ENCODE assay signal across 2 cellular contexts in the genomic region with DNA sequence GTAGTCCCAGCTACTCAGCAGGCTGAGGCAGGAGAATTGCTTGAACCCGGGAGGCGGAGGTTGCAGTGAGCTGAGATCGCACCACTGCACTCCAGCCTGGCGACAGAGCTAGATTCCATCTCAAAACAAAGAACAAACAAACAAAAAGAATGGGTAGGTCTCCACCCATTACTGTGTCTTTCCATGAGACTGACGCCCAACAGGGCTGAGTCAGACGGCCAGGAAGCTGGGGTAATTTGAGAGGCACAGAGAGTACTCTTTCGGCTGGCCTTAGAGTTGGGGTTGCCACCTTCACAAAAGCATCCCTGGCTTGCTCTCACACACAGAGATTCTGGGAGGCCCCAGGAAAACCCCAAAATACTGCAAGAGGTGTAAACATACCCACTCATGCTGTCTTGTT.
TF ChIP-seq lines count a peak whose summit lies in the region.

No MANE protein-coding gene starts in this region.

TF ChIP-seq in A549, 52 proteins besides CTCF, POLR2A, EP300 and RAD21 (continued from another document):
- TF ChIP-seq, protein P1, sequence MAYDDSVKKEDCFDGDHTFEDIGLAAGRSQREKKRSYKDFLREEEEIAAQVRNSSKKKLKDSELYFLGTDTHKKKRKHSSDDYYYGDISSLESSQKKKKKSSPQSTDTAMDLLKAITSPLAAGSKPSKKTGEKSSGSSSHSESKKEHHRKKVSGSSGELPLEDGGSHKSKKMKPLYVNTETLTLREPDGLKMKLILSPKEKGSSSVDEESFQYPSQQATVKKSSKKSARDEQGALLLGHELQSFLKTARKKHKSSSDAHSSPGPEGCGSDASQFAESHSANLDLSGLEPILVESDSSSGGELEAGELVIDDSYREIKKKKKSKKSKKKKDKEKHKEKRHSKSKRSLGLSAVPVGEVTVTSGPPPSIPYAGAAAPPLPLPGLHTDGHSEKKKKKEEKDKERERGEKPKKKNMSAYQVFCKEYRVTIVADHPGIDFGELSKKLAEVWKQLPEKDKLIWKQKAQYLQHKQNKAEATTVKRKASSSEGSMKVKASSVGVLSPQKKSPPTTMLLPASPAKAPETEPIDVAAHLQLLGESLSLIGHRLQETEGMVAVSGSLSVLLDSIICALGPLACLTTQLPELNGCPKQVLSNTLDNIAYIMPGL (CRISPR knock-in tag; IDR thresholded peaks at IDR 0.05; ENCODE audit: borderline replicate concordance) = no peak
TF ChIP-seq in A549: peak in this region for 2.

TF ChIP-seq in GM23338, 12 proteins besides CTCF, POLR2A, EP300 and RAD21:
- no peak for TF ChIP-seq ZNF462 (CRISPR knock-in tag; IDR thresholded peaks at IDR 0.05)
- no peak for TF ChIP-seq NANOG (IDR thresholded peaks at IDR 0.05; ENCODE audit: borderline replicate concordance)
- TF ChIP-seq EZH2phosphoT487 (IDR thresholded peaks at IDR 0.05; ENCODE audit: unreplicated experiment) = no peak
- no peak for TF ChIP-seq POLR2AphosphoS5 (IDR thresholded peaks at IDR 0.05; ENCODE audit: low read depth)
- no peak for TF ChIP-seq ZNF331 (CRISPR knock-in tag; IDR thresholded peaks at IDR 0.05; ENCODE audit: low read depth)
- TF ChIP-seq ZNF114 (CRISPR knock-in tag; IDR thresholded peaks at IDR 0.05) = no peak
- no peak for TF ChIP-seq JUNB (IDR thresholded peaks at IDR 0.05; ENCODE audit: unreplicated experiment)
- no peak for TF ChIP-seq EZH2 (IDR thresholded peaks at IDR 0.05; ENCODE audit: low read depth, unreplicated experiment)
- TF ChIP-seq CREB1 (CRISPR knock-in tag; IDR thresholded peaks at IDR 0.05; ENCODE audit: low read depth) = no peak
- no peak for TF ChIP-seq ETS1 (IDR thresholded peaks at IDR 0.05)
- no peak for TF ChIP-seq REST (IDR thresholded peaks at IDR 0.05; ENCODE audit: unreplicated experiment)
- no peak for TF ChIP-seq STAT1 (IDR thresholded peaks at IDR 0.05; ENCODE audit: unreplicated experiment)
